In genomic region chr16:57025941-57026777, GRCh38 we compare ENCODE assay signal across 17 cellular contexts. TPM values are rescaled to one million over a fixed set of nuclear protein-coding genes. Genes with fewer than 3 reads are reported as not detected.
DNase-seq lines count a peak whose midpoint lies in the region; ATAC-seq lines count a peak whose summit lies in the region.
"Had no signal": no experiment of that assay in that cellular context is flagged by ENCODE, and none has a peak within 500 bp of the region (broad histone marks: within the 10 kb centered on the region; RNA-seq: fewer than 3 reads in every experiment).

No MANE protein-coding gene starts in this region.

- H2BK120ac ChIP-seq in trophoblast cell (ENCODE audit: insufficient read depth, low read length, poor library complexity) = no peak overlapping the region

- H2BK5ac ChIP-seq in trophoblast cell (ENCODE audit: low read depth, low read length, poor library complexity) = no peak overlapping the region

- peaks cover 80% of the 10 kb centered on the region for H3K36me3 Mint-ChIP-seq in activated CD4-positive, alpha-beta T cell treated with anti-CD3 and anti-CD28 coated beads for 36 hours (ENCODE audit: low read depth)
- H3K36me3 Mint-ChIP-seq in CD8-positive, alpha-beta memory T cell = peaks cover 14 to 91% (median 21%) of the 10 kb centered on the region in 3 donors
- H3K36me3 Mint-ChIP-seq in central memory CD8-positive, alpha-beta T cell (ENCODE audit: insufficient read depth) = peaks cover 52% of the 10 kb centered on the region
- H3K36me3 Mint-ChIP-seq: type B pancreatic cell had no signal

- intact Hi-C loops in activated CD4-positive, alpha-beta T cell treated with anti-CD3 and anti-CD28 coated beads for 36 hours (cut with DNase I, micrococcal nuclease) = no loop called here

- no peak for DNase-seq in activated CD4-positive, alpha-beta T cell treated with anti-CD3 and anti-CD28 coated beads for 36 hours
- DNase-seq in activated CD4-positive, alpha-beta T cell treated with anti-CD3 and anti-CD28 coated beads, Interleukin-2, amount 50 U/mL, for 1 hour = no peak
- DNase-seq in CD8-positive, alpha-beta memory T cell = no peak
- no peak for DNase-seq in central memory CD8-positive, alpha-beta T cell (ENCODE audit: low spot score in 2 of 2)
- no peak for DNase-seq in trophoblast cell
- DNase-seq: activated CD4-positive, CD25-positive, alpha-beta regulatory T cell treated with anti-CD3 and anti-CD28 coated beads, Interleukin-2, amount 50 U/mL, for 72 hours; dermis blood vessel endothelial cell; NCI-H1694; occipital lobe; PC-3; stimulated activated naive CD4-positive, alpha-beta T cell; SW 1271 had no signal

- H4K12ac ChIP-seq in trophoblast cell (ENCODE audit: low read depth, low read length) = peak overlapping the region; percentile 16

- H3K79me1 ChIP-seq in trophoblast cell (ENCODE audit: low read length) = no peaks in the 10 kb centered on the region

- no peak overlapping the region for H2AK5ac ChIP-seq in trophoblast cell (ENCODE audit: low read length)

- H3K4me3 Mint-ChIP-seq in activated CD4-positive, alpha-beta T cell treated with anti-CD3 and anti-CD28 coated beads for 36 hours = no peak overlapping the region
- peak overlapping the region in 3 of 7 donors; percentile 11 to 40 (median 34) for H3K4me3 Mint-ChIP-seq in CD8-positive, alpha-beta memory T cell
- H3K4me3 Mint-ChIP-seq in central memory CD8-positive, alpha-beta T cell = no peak overlapping the region
- H3K4me3 Mint-ChIP-seq: type B pancreatic cell had no signal

- H3K27me3 Mint-ChIP-seq in activated CD4-positive, alpha-beta T cell treated with anti-CD3 and anti-CD28 coated beads for 36 hours = no peaks in the 10 kb centered on the region
- H3K27me3 Mint-ChIP-seq in CD8-positive, alpha-beta memory T cell = no peaks in the 10 kb centered on the region
- no peaks in the 10 kb centered on the region for H3K27me3 Mint-ChIP-seq in central memory CD8-positive, alpha-beta T cell

- no peaks in the 10 kb centered on the region for H3K79me2 ChIP-seq in trophoblast cell (ENCODE audit: control insufficient read depth, insufficient read depth, low read length, poor library complexity)

- H3K4ac ChIP-seq in trophoblast cell (ENCODE audit: low read depth, low read length) = no peak overlapping the region

- H3K4me1 Mint-ChIP-seq in activated CD4-positive, alpha-beta T cell treated with anti-CD3 and anti-CD28 coated beads for 36 hours = peaks cover 87% of the 10 kb centered on the region
- H3K4me1 Mint-ChIP-seq in CD8-positive, alpha-beta memory T cell = peaks cover 93 to 100% (median 94%) of the 10 kb centered on the region in 3 donors
- peaks cover 96% of the 10 kb centered on the region for H3K4me1 Mint-ChIP-seq in central memory CD8-positive, alpha-beta T cell

- no peaks in the 10 kb centered on the region for H3K9me3 ChIP-seq in CD8-positive, alpha-beta memory T cell (ENCODE audit: low read length)
- peaks cover 3% of the 10 kb centered on the region for H3K9me3 ChIP-seq in trophoblast cell (ENCODE audit: insufficient read depth, low read depth, low read length)

- no peak overlapping the region for H3K14ac ChIP-seq in trophoblast cell (ENCODE audit: low read length)

- no peak overlapping the region for H3K9ac ChIP-seq in trophoblast cell (ENCODE audit: low read length)

- peaks cover 37% of the 10 kb centered on the region for H3K36me3 ChIP-seq in CD8-positive, alpha-beta memory T cell (ENCODE audit: insufficient read depth, low read length)
- no peaks in the 10 kb centered on the region for H3K36me3 ChIP-seq in trophoblast cell (ENCODE audit: control insufficient read depth in 1 of 2, insufficient read depth in 2 of 2, low read length in 2 of 2)

- H3K18ac ChIP-seq in trophoblast cell (ENCODE audit: low read length) = no peak overlapping the region

- peaks cover 91% of the 10 kb centered on the region for H3K4me1 ChIP-seq in CD8-positive, alpha-beta memory T cell (ENCODE audit: insufficient read depth, low read length)
- peaks cover 1 to 8% of the 10 kb centered on the region in 2 experiments for H3K4me1 ChIP-seq in trophoblast cell (ENCODE audit: control insufficient read depth in 1 of 2, insufficient read depth in 2 of 2, low read length in 2 of 2)

- H2AFZ ChIP-seq in trophoblast cell (ENCODE audit: insufficient read depth, low read length, poor library complexity) = no peak overlapping the region

- no peak overlapping the region for H3K23ac ChIP-seq in trophoblast cell (ENCODE audit: low read length)

- no peak overlapping the region for H3K4me2 ChIP-seq in trophoblast cell (ENCODE audit: low read length)

- ATAC-seq in activated CD4-positive, alpha-beta T cell treated with anti-CD3 and anti-CD28 coated beads for 36 hours = no peak
- ATAC-seq in central memory CD8-positive, alpha-beta T cell (replicated peaks; ENCODE audit: extremely low read depth, poor library complexity, severe bottlenecking) = no peak
- ATAC-seq in GM19324 (IDR thresholded peaks at IDR 0.05; ENCODE audit: low FRiP score, unreplicated experiment) = no peak
- ATAC-seq in HG03469 (IDR thresholded peaks at IDR 0.05; ENCODE audit: unreplicated experiment) = no peak
- ATAC-seq in GM18868 (IDR thresholded peaks at IDR 0.05; ENCODE audit: unreplicated experiment) = no peak
- ATAC-seq: GM12878, PC-3 had no signal

- WGBS in trophoblast cell (ENCODE audit: extremely low coverage, insufficient coverage, insufficient read length) = no CpG with 5 or more reads among the region's 21 CpGs

- H3K27ac Mint-ChIP-seq in activated CD4-positive, alpha-beta T cell treated with anti-CD3 and anti-CD28 coated beads for 36 hours = peak overlapping the region; percentile 58
- peak overlapping the region in 7 of 8 donors; percentile 40 to 96 (median 70) for H3K27ac Mint-ChIP-seq in CD8-positive, alpha-beta memory T cell
- H3K27ac Mint-ChIP-seq in central memory CD8-positive, alpha-beta T cell (ENCODE audit: low read depth) = peak overlapping the region; percentile 53

- H4K8ac ChIP-seq in trophoblast cell (ENCODE audit: low read depth, low read length) = no peak overlapping the region

- POLR2A ChIA-PET in activated CD4-positive, alpha-beta T cell treated with anti-CD3 and anti-CD28 coated beads for 36 hours (lab: Charles Lee) = interaction anchor here (1.2 kb wide), 1 partner anchor 26 kb away, joined by 4 read pairs; no protein-coding TSS in a partner anchor
- POLR2A ChIA-PET in CD8-positive, alpha-beta memory T cell (lab: Charles Lee) = interaction anchor here (1.5 to 4.7 kb wide), 2 partner anchors 12 to 37 kb away, joined by 7 to 27 read pairs; partner anchors contain the start of gene NLRC5

- no peak overlapping the region for H2BK12ac ChIP-seq in trophoblast cell (ENCODE audit: low read length)

- CTCF ChIA-PET in activated CD4-positive, alpha-beta T cell treated with anti-CD3 and anti-CD28 coated beads for 36 hours (lab: Charles Lee) = interaction anchor here (1.3 kb wide), 1 partner anchor 11 kb away, joined by 6 read pairs; no protein-coding TSS in a partner anchor
- CTCF ChIA-PET in CD8-positive, alpha-beta memory T cell (lab: Charles Lee) = interaction anchor here (1.2 to 5.4 kb wide), 2 partner anchors 56 to 61 kb away, joined by 3 to 46 read pairs; no protein-coding TSS in a partner anchor

- H3K9me3 Mint-ChIP-seq in activated CD4-positive, alpha-beta T cell treated with anti-CD3 and anti-CD28 coated beads for 36 hours (ENCODE audit: low read depth) = no peaks in the 10 kb centered on the region
- H3K9me3 Mint-ChIP-seq in CD8-positive, alpha-beta memory T cell = no peaks in the 10 kb centered on the region
- H3K9me3 Mint-ChIP-seq in central memory CD8-positive, alpha-beta T cell = no peaks in the 10 kb centered on the region
- H3K9me3 Mint-ChIP-seq: type B pancreatic cell had no signal

- no peaks in the 10 kb centered on the region for H3K27me3 ChIP-seq in CD8-positive, alpha-beta memory T cell (ENCODE audit: insufficient read depth, low read length, poor library complexity, severe bottlenecking)
- no peaks in the 10 kb centered on the region for H3K27me3 ChIP-seq in trophoblast cell (ENCODE audit: insufficient read depth, low read length)

- no peak overlapping the region for H3K27ac ChIP-seq in CD8-positive, alpha-beta memory T cell (ENCODE audit: low read depth, low read length)
- H3K27ac ChIP-seq in trophoblast cell (ENCODE audit: low read depth, low read length) = no peak overlapping the region

- H3K4me3 ChIP-seq in CD8-positive, alpha-beta memory T cell (ENCODE audit: low read length) = no peak overlapping the region
- H3K4me3 ChIP-seq in trophoblast cell (ENCODE audit: low read depth, low read length) = no peak overlapping the region
- H3K4me3 ChIP-seq: GM12878 had no signal

- H4K91ac ChIP-seq in trophoblast cell (ENCODE audit: low read depth, low read length) = no peak overlapping the region

RNA-seq across cellular contexts. Expression of gene NLRC5, which starts 36.8 kb away (rescaled TPM):
- 100 to 1,000 TPM; 143 to 175 TPM for total RNA-seq in activated CD4-positive, alpha-beta T cell treated with anti-CD3 and anti-CD28 coated beads for 36 hours
- 100 to 1,000 TPM; 173 to 178 TPM for total RNA-seq in CD8-positive, alpha-beta memory T cell
- 165 TPM for polyA plus RNA-seq in CD8-positive, alpha-beta memory T cell
- 0.08 and 0.11 TPM in 2 replicates for polyA plus RNA-seq in trophoblast cell (2013)
